Comparison of ENCODE assay signal across 8 cellular contexts in genomic region chr15:55290361-55291057, GRCh38. TPM values are rescaled to one million over a fixed set of nuclear protein-coding genes. Genes with fewer than 3 reads are reported as not detected.
DNase-seq lines count a peak whose midpoint lies in the region; ATAC-seq and TF ChIP-seq lines count a peak whose summit lies in the region.

No MANE protein-coding gene starts in this region.

- no peak overlapping the region for H2BK120ac ChIP-seq in IMR-90 (ENCODE audit: low read depth, low read length)

- H3K4me1 ChIP-seq in IMR-90 (ENCODE audit: control insufficient read depth, insufficient read depth, low read length) (no peaks in the 10 kb centered on the region), esophagus (ENCODE audit: control insufficient read depth in 2 of 2, insufficient read depth in 2 of 2, low read length in 1 of 2) (peaks cover 0 to 2% of the 10 kb centered on the region in 2 donors), muscle layer of duodenum (ENCODE audit: control insufficient read depth in 1 of 2, insufficient read depth in 2 of 2, low read length in 2 of 2) (no peaks in the 10 kb centered on the region)

- 0 out of 2 replicates have a peak overlapping the region, but pooled peaks have one; percentile 50 for H3K56ac ChIP-seq in IMR-90 (ENCODE audit: extremely low read depth, insufficient read depth, low read length)

- peak overlapping the region; percentile 95 for H3K9ac ChIP-seq in IMR-90 (ENCODE audit: low read depth, low read length)

- no peaks in the 10 kb centered on the region for H3K27me3 Mint-ChIP-seq in activated T-cell treated with anti-CD3 and anti-CD28 coated beads, Interleukin-2, amount 50 U/mL, for 24 hours

- H2AFZ ChIP-seq in IMR-90 (replicated peaks; ENCODE audit: low read length, poor library complexity): peak overlapping the region; percentile 97

- peak overlapping the region; percentile 96 for H3K4me3 Mint-ChIP-seq in activated T-cell treated with anti-CD3 and anti-CD28 coated beads, Interleukin-2, amount 50 U/mL, for 24 hours

- no peak overlapping the region for H3K18ac ChIP-seq in IMR-90 (ENCODE audit: low read depth, low read length)

- no peak overlapping the region; the same call in 1 of the 2 replicates for H3K23ac ChIP-seq in IMR-90 (ENCODE audit: low read depth, low read length)

- H3K27ac ChIP-seq in IMR-90 (ENCODE audit: insufficient read depth, low read length) (peak overlapping the region; percentile 87), esophagus (ENCODE audit: low read depth in 2 of 2, low read length in 1 of 2) (peak overlapping the region; percentile 87 to 96), muscle layer of duodenum (ENCODE audit: low read length) (peak overlapping the region; percentile 64)

- no peaks in the 10 kb centered on the region for H3K9me3 Mint-ChIP-seq in activated T-cell treated with anti-CD3 and anti-CD28 coated beads, Interleukin-2, amount 50 U/mL, for 24 hours

- DNase-seq in DMS53 (lab: John Stamatoyannopoulos, UW) (peak; percentile 84), IMR-90 (peak; percentile 70), OCI-M1 (lab: John Stamatoyannopoulos, UW) (peak; percentile 95)
- peak; percentile 91 for DNase-seq in activated T-cell treated with anti-CD3 and anti-CD28 coated beads, Interleukin-2, amount 50 U/mL, for 24 hours
- DNase-seq in stimulated activated CD8-positive, alpha-beta memory T cell treated with anti-CD3 and anti-CD28 coated beads, Interleukin-7, amount 100 ng/mL, for 4 hours (ENCODE audit: low read depth in 2 of 2): peak; percentile 74 to 79

- TF ChIP-seq CTCF in IMR-90 (conservative IDR thresholded peaks at IDR 0.05; ENCODE audit: low read depth, low read length): peak; percentile 96

- CTCF ChIA-PET in IMR-90 (lab: Yijun Ruan, JAX): interaction anchor here (0.5 to 1.8 kb wide), 5 partner anchors 24 to 144 kb away, joined by 3 to 7 read pairs (median 4); no protein-coding TSS in a partner anchor

- no peak overlapping the region for H4K5ac ChIP-seq in IMR-90 (ENCODE audit: low read depth, low read length)

- H3K4me2 ChIP-seq in IMR-90 (ENCODE audit: low read depth, low read length): peak overlapping the region; percentile 30; the same call in 1 of the 2 replicates

- 0 out of 2 replicates have a peak overlapping the region, but pooled peaks have one; percentile 93 for H4K91ac ChIP-seq in IMR-90 (ENCODE audit: insufficient read depth, low read depth, low read length)

- H3K27me3 ChIP-seq in IMR-90 (ENCODE audit: control insufficient read depth, insufficient read depth, low read length): no peaks in the 10 kb centered on the region
- H3K27me3 ChIP-seq in esophagus (ENCODE audit: control insufficient read depth in 1 of 2, insufficient read depth in 2 of 2, low read length in 2 of 2): no peaks in the 10 kb centered on the region
- H3K27me3 ChIP-seq in muscle layer of duodenum (ENCODE audit: low read depth, low read length): no peaks in the 10 kb centered on the region

- dilution Hi-C loops in IMR-90 (cut with HindIII; ENCODE audit: low sequenced_read_pairs, unreplicated experiment): no loop called here

- no peaks in the 10 kb centered on the region for H3K9me1 ChIP-seq in IMR-90 (ENCODE audit: insufficient read depth, low read length)

- peak overlapping the region; percentile 72; the same call in 1 of the 2 replicates for H2BK20ac ChIP-seq in IMR-90 (ENCODE audit: low read depth, low read length)

- peak overlapping the region; percentile 85 to 93 for H4K8ac ChIP-seq in IMR-90 (ENCODE audit: low read depth in 2 of 2, low read length in 2 of 2)

- peak overlapping the region; percentile 99 for H2AK9ac ChIP-seq in IMR-90 (replicated peaks; ENCODE audit: low read depth, low read length, poor library complexity)

- H3K9me3 ChIP-seq in IMR-90 (ENCODE audit: control insufficient read depth, insufficient read depth, low read length) (no peaks in the 10 kb centered on the region), esophagus (ENCODE audit: control insufficient read depth in 2 of 2, insufficient read depth in 1 of 2, low read depth in 1 of 2, low read length in 1 of 2) (no peaks in the 10 kb centered on the region), muscle layer of duodenum (ENCODE audit: control insufficient read depth in 1 of 2, low read length in 2 of 2) (no peaks in the 10 kb centered on the region)

- H3K36me3 Mint-ChIP-seq in activated T-cell treated with anti-CD3 and anti-CD28 coated beads, Interleukin-2, amount 50 U/mL, for 24 hours (ENCODE audit: low read depth): peaks cover 38% of the 10 kb centered on the region

- peak overlapping the region; percentile 99 for H3K27ac Mint-ChIP-seq in activated T-cell treated with anti-CD3 and anti-CD28 coated beads, Interleukin-2, amount 50 U/mL, for 24 hours

- no TSS peak for BruUV-seq in IMR-90 (replicated peaks; lab: Mats Ljungman, UMichigan)

- no peak for TF ChIP-seq POLR2A in IMR-90 (IDR thresholded peaks at IDR 0.05; ENCODE audit: low read depth, low read length)

- H3K4ac ChIP-seq in IMR-90 (ENCODE audit: low read depth, low read length): peak overlapping the region; percentile 76; the same call in 1 of the 2 replicates

- peak; percentile 97 for TF ChIP-seq RAD21 in IMR-90 (IDR thresholded peaks at IDR 0.05; ENCODE audit: low read length)

- peak overlapping the region; percentile 68 for H3K4me3 ChIP-seq in IMR-90 (ENCODE audit: insufficient read depth, low read depth, low read length)
- H3K4me3 ChIP-seq in esophagus (ENCODE audit: low read depth in 1 of 2, low read length in 2 of 2): peak overlapping the region; percentile 81 to 92
- peak overlapping the region; percentile 90 for H3K4me3 ChIP-seq in muscle layer of duodenum (ENCODE audit: low read depth in 1 of 2, low read length in 2 of 2)

- peak; percentile 68 for ATAC-seq in GM21619 (IDR thresholded peaks at IDR 0.05; ENCODE audit: unreplicated experiment)
- ATAC-seq in IMR-90 (ENCODE audit: low read depth): peak; percentile 91

- intact Hi-C loops in IMR-90 (cut with micrococcal nuclease): loop anchor here (1.0 to 10.0 kb wide), 4 partner anchors 69 to 1206 kb away; no protein-coding TSS in a partner anchor

- WGBS in IMR-90 (ENCODE audit: extremely low coverage in 2 of 2, insufficient read length in 1 of 2), 2 experiments: 26% methylated on average over 9 of the region's 23 CpGs; no CpG with 5 or more reads in 1 of the 2 experiments
- WGBS in esophagus, 2 donors: 14 to 17% methylated on average over 23 of the region's 23 CpGs

- no peaks in the 10 kb centered on the region for H4K20me1 ChIP-seq in IMR-90 (ENCODE audit: insufficient read depth, low read length)

- in situ Hi-C loops in IMR-90 (cut with MboI; ENCODE audit: low sequenced_read_pairs): loop anchor here (10.0 kb wide), 1 partner anchor 144 kb away; no protein-coding TSS in a partner anchor

- peaks cover 0 to 14% of the 10 kb centered on the region in 2 experiments; a peak in 3 of 4 replicates for H3K79me1 ChIP-seq in IMR-90 (ENCODE audit: low read depth in 1 of 2, low read length in 2 of 2)

- POLR2A ChIA-PET in IMR-90 (lab: Charles Lee; ENCODE audit: unreplicated experiment): no interaction called here

- H2BK5ac ChIP-seq in IMR-90 (ENCODE audit: low read depth, low read length, poor library complexity, severe bottlenecking): peak overlapping the region; percentile 69

- H3K36me3 ChIP-seq in IMR-90 (ENCODE audit: control insufficient read depth, insufficient read depth, low read length) (no peaks in the 10 kb centered on the region), esophagus (ENCODE audit: control insufficient read depth in 2 of 2, insufficient read depth in 2 of 2, low read length in 1 of 2) (no peaks in the 10 kb centered on the region), muscle layer of duodenum (ENCODE audit: control insufficient read depth in 1 of 2, insufficient read depth in 2 of 2, low read length in 2 of 2) (peaks cover 0 to 4% of the 10 kb centered on the region in 2 donors)

- peak overlapping the region; percentile 89; the same call in 1 of the 3 replicates for H2BK15ac ChIP-seq in IMR-90 (ENCODE audit: low read depth, low read length)

- peak overlapping the region; percentile 24 for H2AK5ac ChIP-seq in IMR-90 (ENCODE audit: low read depth, low read length)

- 0 out of 2 replicates have a peak overlapping the region, but pooled peaks have one; percentile 94 for H3K14ac ChIP-seq in IMR-90 (replicated peaks; ENCODE audit: low read depth, low read length)

- peaks cover 37% of the 10 kb centered on the region for H3K4me1 Mint-ChIP-seq in activated T-cell treated with anti-CD3 and anti-CD28 coated beads, Interleukin-2, amount 50 U/mL, for 24 hours (ENCODE audit: low read depth)

TF ChIP-seq in IMR-90, 13 proteins besides CTCF, POLR2A, EP300 and RAD21:
- TF ChIP-seq NFE2L2 (IDR thresholded peaks at IDR 0.05; ENCODE audit: low read depth, low read length) (no peak), CHD1 (IDR thresholded peaks at IDR 0.05; ENCODE audit: low read depth, low read length) (peak; percentile 31; the same call in 1 of the 2 replicates), RFX5 (IDR thresholded peaks at IDR 0.05; ENCODE audit: low read depth, low read length) (no peak), BHLHE40 (IDR thresholded peaks at IDR 0.05; ENCODE audit: low read depth, low read length) (no peak), MAFK (IDR thresholded peaks at IDR 0.05; ENCODE audit: low read depth, low read length) (no peak), SMC3 (IDR thresholded peaks at IDR 0.05; ENCODE audit: low read depth, low read length) (peak; percentile 95), MXI1 (IDR thresholded peaks at IDR 0.05; ENCODE audit: borderline replicate concordance, low read depth, low read length) (no peak)

RNA-seq across cellular contexts. Expression of gene RAB27A, which starts 0.9 kb away (rescaled TPM):
- total RNA-seq in IMR-90 (2012; rRNA removed): 4.8 and 8.6 TPM in 2 replicates
- 12.1 and 13.7 TPM in 2 replicates for polyA plus RNA-seq in IMR-90 (2012; rRNA removed)
- 2.6 and 9.4 TPM in 2 replicates for polyA plus RNA-seq in IMR-90 (2012; cell fraction: cytosol; rRNA removed)
- polyA plus RNA-seq in IMR-90 (2012; cell fraction: nucleus; rRNA removed; ENCODE audit: low replicate concordance): 1.7 and 10.6 TPM in 2 replicates
- 10 to 100 TPM; 10.2 to 20.9 TPM for polyA plus RNA-seq in esophagus

RNA-seq across cellular contexts. Expression of gene PIGBOS1, which starts 28.4 kb away (rescaled TPM):
- 11.7 and 12.7 TPM in 2 replicates for total RNA-seq in IMR-90 (2012; rRNA removed)
- polyA plus RNA-seq in IMR-90 (2012; rRNA removed) (11.7 and 12.1 TPM in 2 replicates), esophagus (1 to 10 TPM; 9.2 to 9.5 TPM)
- polyA plus RNA-seq in IMR-90 (2012; cell fraction: cytosol; rRNA removed): 16.6 and 26.3 TPM in 2 replicates
- polyA plus RNA-seq in IMR-90 (2012; cell fraction: nucleus; rRNA removed; ENCODE audit: low replicate concordance): 2.0 and 5.7 TPM in 2 replicates

RNA-seq across cellular contexts. Expression of gene PIGB, which starts 28.5 kb away (rescaled TPM):
- total RNA-seq in IMR-90 (2012; rRNA removed): 11.8 and 17.5 TPM in 2 replicates
- polyA plus RNA-seq in IMR-90 (2012; rRNA removed) (8.0 and 9.2 TPM in 2 replicates), esophagus (10 to 100 TPM in 1 of 2 donors, 1 to 10 TPM in 1; 7.7 to 14.2 TPM)
- 2.2 and 2.9 TPM in 2 replicates for polyA plus RNA-seq in IMR-90 (2012; cell fraction: cytosol; rRNA removed)
- 2.9 and 29.2 TPM in 2 replicates for polyA plus RNA-seq in IMR-90 (2012; cell fraction: nucleus; rRNA removed; ENCODE audit: low replicate concordance)

Comparison
In these comparisons a context has a peak if more than half of its experiments do, and no peak if none do; other contexts are left out.
1. Peak in every context shown above with its lines: DNase-seq, ATAC-seq, H3K4me3 ChIP-seq and H3K27ac ChIP-seq.